Comparison of ENCODE assay signal across 23 cellular contexts in genomic region chr6:107626645-107627044, GRCh38.
"Had no signal": no experiment of that assay in that cellular context is flagged by ENCODE, and none has a peak within 500 bp of the region (broad histone marks: within the 10 kb centered on the region; RNA-seq: fewer than 3 reads in every experiment).

No MANE protein-coding gene starts in this region.

- H3K27ac ChIP-seq: parathyroid adenoma, right atrium auricular region, stomach, vagina had no signal

- H3K4me2 ChIP-seq: smooth muscle cell had no signal

- H3K9me3 Mint-ChIP-seq: memory B cell, natural killer cell, neural crest cell had no signal

- H3K9me3 ChIP-seq: right atrium auricular region, stomach, thyroid gland, vagina had no signal

- H3K9ac ChIP-seq: parathyroid adenoma had no signal

- DNase-seq: dorsolateral prefrontal cortex; effector CD4-positive, alpha-beta T cell; head of caudate nucleus; kidney; natural killer cell; stimulated activated CD4-positive, alpha-beta T cell treated with anti-CD3 and anti-CD28 coated beads, Interleukin-12 subunit alpha, Interleukin-12 subunit beta, amount 100 ng/mL, for 4 hours; stimulated activated CD4-positive, alpha-beta T cell treated with anti-CD3 and anti-CD28 coated beads, Interleukin-1b, Interleukin-23, amount 100 ng/mL, for 48 hours; stimulated activated CD4-positive, alpha-beta T cell treated with anti-CD3 and anti-CD28 coated beads, Interleukin-4, amount 100 ng/mL, for 1 hour; stimulated activated CD8-positive, alpha-beta memory T cell treated with anti-CD3 and anti-CD28 coated beads, Interleukin-4, amount 100 ng/mL, for 48 hours; stimulated activated naive CD4-positive, alpha-beta T cell; stomach; trophoblast cell had no signal

- H3K27ac Mint-ChIP-seq: memory B cell, natural killer cell, progenitor cell of endocrine pancreas had no signal

- H3K4me3 Mint-ChIP-seq: memory B cell, natural killer cell, neural crest cell had no signal

- H3K79me2 ChIP-seq: parathyroid adenoma had no signal

- H3K36me3 Mint-ChIP-seq: memory B cell, natural killer cell had no signal

- H3K27me3 Mint-ChIP-seq: memory B cell had no signal

- ATAC-seq: left lobe of liver, natural killer cell, sciatic nerve had no signal

- H3K4me3 ChIP-seq: dorsolateral prefrontal cortex, lung, right atrium auricular region, smooth muscle cell, stomach, thyroid gland, vagina had no signal

- H2AFZ ChIP-seq: parathyroid adenoma had no signal

- H3K27me3 ChIP-seq: dorsolateral prefrontal cortex, right atrium auricular region, stomach, thyroid gland, vagina had no signal

- H3K36me3 ChIP-seq: right atrium auricular region, stomach, thyroid gland, vagina had no signal
